Comparison of ENCODE assay signal across 11 cellular contexts in the genomic region with DNA sequence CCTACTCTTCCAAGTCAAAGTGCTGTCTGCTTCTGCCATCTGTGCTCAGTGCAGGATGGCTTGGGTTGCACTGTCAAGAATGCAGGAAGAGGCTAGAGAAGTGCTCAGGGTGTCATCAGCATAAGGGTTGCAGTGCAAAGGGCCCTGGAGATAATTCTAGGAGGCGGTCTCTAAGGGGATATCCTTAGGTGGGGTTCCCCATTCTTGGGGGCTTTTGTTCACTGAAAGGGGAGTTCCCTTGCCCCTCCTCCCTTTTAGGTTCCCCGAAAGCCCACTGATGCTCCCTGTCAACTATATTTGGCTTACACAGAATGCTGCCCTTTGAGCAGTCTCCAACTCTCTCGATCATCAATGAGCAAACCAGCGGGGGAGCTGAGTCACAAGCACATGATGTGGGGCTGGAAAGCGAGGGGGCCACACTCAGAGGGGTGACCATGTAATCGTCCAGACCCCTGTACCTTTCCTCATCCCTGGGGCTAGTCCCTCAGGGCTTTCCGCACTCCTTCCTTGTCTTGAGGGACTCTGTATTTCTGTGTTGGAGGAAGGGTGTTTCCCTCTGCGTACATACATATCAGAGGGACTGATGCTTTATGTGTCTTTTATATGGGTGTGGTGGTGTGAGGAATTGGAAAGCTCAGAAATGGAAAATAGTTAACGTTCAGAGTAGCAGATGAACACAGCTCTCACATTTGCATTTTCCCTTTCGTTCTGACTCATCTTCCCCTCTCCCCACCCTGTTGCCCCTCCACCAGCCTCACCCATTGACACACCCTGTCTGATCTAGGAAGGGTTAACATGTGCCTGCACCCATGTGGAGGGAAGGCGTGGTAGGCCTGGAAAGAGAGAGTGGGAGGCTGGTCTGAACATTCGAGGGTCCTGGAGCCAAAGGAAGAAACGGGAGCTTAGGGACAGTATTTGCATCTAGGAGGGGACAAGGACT. TPM values are rescaled to one million over a fixed set of nuclear protein-coding genes. Genes with fewer than 3 reads are reported as not detected.
DNase-seq lines count a peak whose midpoint lies in the region; ATAC-seq and TF ChIP-seq lines count a peak whose summit lies in the region.
"Had no signal": no experiment of that assay in that cellular context is flagged by ENCODE, and none has a peak within 500 bp of the region (broad histone marks: within the 10 kb centered on the region; RNA-seq: fewer than 3 reads in every experiment).

No MANE protein-coding gene starts in this region.

- H3K9ac ChIP-seq in mesenchymal stem cell (ENCODE audit: low read length), result peak overlapping the region; percentile 81

- H3K27ac ChIP-seq in mesenchymal stem cell (ENCODE audit: low read length, poor library complexity, severe bottlenecking), result no peak overlapping the region

- H3K4ac ChIP-seq in mesenchymal stem cell (ENCODE audit: low read depth in 1 of 2, low read length in 2 of 2), result no peak overlapping the region

- no peak overlapping the region for H2AK5ac ChIP-seq in mesenchymal stem cell (ENCODE audit: low read length, severe bottlenecking)

- no peak overlapping the region for H4K8ac ChIP-seq in mesenchymal stem cell (ENCODE audit: low read length)

- no peak overlapping the region for H4K91ac ChIP-seq in mesenchymal stem cell (ENCODE audit: low read length)

- H3K4me1 ChIP-seq in mesenchymal stem cell (ENCODE audit: control insufficient read depth, insufficient read depth, low read depth, low read length) (peaks cover 5% of the 10 kb centered on the region), BE2C (no peaks in the 10 kb centered on the region; the same call in 1 of the 2 replicates)

- H3K14ac ChIP-seq in mesenchymal stem cell (ENCODE audit: low read length in 2 of 2), result no peak overlapping the region

- no peak overlapping the region for H3K4me2 ChIP-seq in mesenchymal stem cell (ENCODE audit: low read length, poor library complexity, severe bottlenecking)

- DNase-seq in GM10266 (ENCODE audit: extremely low spot score) (peak; percentile 71), mesenchymal stem cell (no peak), BE2C (no peak), NCI-H2029 (lab: John Stamatoyannopoulos, UW) (no peak), SIG-M5 (lab: John Stamatoyannopoulos, UW) (no peak)
- peak; percentile 45 for DNase-seq in activated CD4-positive, CD25-positive, alpha-beta regulatory T cell treated with anti-CD3 and anti-CD28 coated beads, Interleukin-2, amount 50 U/mL, for 16 hours (ENCODE audit: low read depth, low spot score)
- DNase-seq: EL, erythroblast, KBM-7 had no signal

- WGBS in mesenchymal stem cell, result 62% methylated on average over 11 of the region's 13 CpGs

- H2BK15ac ChIP-seq in mesenchymal stem cell (ENCODE audit: low read depth, poor library complexity, severe bottlenecking), result no peak overlapping the region

- H3K36me3 ChIP-seq in mesenchymal stem cell (ENCODE audit: control insufficient read depth in 1 of 2, insufficient read depth in 2 of 2, low read depth in 1 of 2, low read length in 2 of 2) (no peaks in the 10 kb centered on the region), BE2C (no peaks in the 10 kb centered on the region)

- no peak overlapping the region for H2AFZ ChIP-seq in mesenchymal stem cell (ENCODE audit: low read depth, low read length)

- H2BK12ac ChIP-seq in mesenchymal stem cell (ENCODE audit: low read length in 2 of 2), result no peak overlapping the region

- peak overlapping the region in 1 of 2 experiments; percentile 34 for H3K4me3 ChIP-seq in mesenchymal stem cell (ENCODE audit: insufficient read depth in 1 of 2, low read depth in 1 of 2, low read length in 2 of 2)
- H3K4me3 ChIP-seq in BE2C (ENCODE audit: low read depth, low read length), result no peak overlapping the region

- no peak overlapping the region for H2BK120ac ChIP-seq in mesenchymal stem cell (ENCODE audit: low read depth, low read length)

- peak; percentile 22 for ATAC-seq in GM21423 (IDR thresholded peaks at IDR 0.05; ENCODE audit: unreplicated experiment)
- no peak for ATAC-seq in HG02759 (IDR thresholded peaks at IDR 0.05; ENCODE audit: unreplicated experiment)

- TF ChIP-seq CTCF in GM10266 (IDR thresholded peaks at IDR 0.05; ENCODE audit: control insufficient read depth, insufficient read depth, low read depth, missing control alignments) (no peak), BE2C (IDR thresholded peaks at IDR 0.05; ENCODE audit: low read depth, low read length) (no peak)

- no peak overlapping the region for H3K18ac ChIP-seq in mesenchymal stem cell (ENCODE audit: low read depth in 1 of 2, low read length in 2 of 2)

- H3K27me3 ChIP-seq in mesenchymal stem cell (ENCODE audit: control insufficient read depth in 1 of 2, insufficient read depth in 1 of 2, low read length in 2 of 2) (peaks cover 0 to 33% of the 10 kb centered on the region in 2 experiments), BE2C (peaks cover 26% of the 10 kb centered on the region)

- no peak overlapping the region for H2BK5ac ChIP-seq in mesenchymal stem cell (ENCODE audit: low read depth, low read length, poor library complexity, severe bottlenecking)

- H3K79me1 ChIP-seq in mesenchymal stem cell (replicated peaks; ENCODE audit: low read length, poor library complexity, severe bottlenecking), result peaks cover 12% of the 10 kb centered on the region

- H3K23ac ChIP-seq in mesenchymal stem cell (ENCODE audit: low read length in 2 of 2), result peak overlapping the region in 1 of 2 experiments; percentile 77

- no peaks in the 10 kb centered on the region for H3K9me3 ChIP-seq in mesenchymal stem cell (ENCODE audit: control insufficient read depth, low read length)
- no peaks in the 10 kb centered on the region for H3K9me3 ChIP-seq in BE2C

RNA-seq across cellular contexts. Expression of a gene that starts 6.7 kb away (rescaled TPM):
- polyA plus RNA-seq in mesenchymal stem cell (2013, experiment 1 of 2), result not detected
- not detected for polyA plus RNA-seq in mesenchymal stem cell (2013, experiment 2 of 2)
- not detected for polyA plus RNA-seq in BE2C (2012; ENCODE audit: insufficient read depth, insufficient read length, low read depth)

RNA-seq across cellular contexts. Expression of a gene that starts 6.7 kb away (rescaled TPM):
- 12.9 TPM for polyA plus RNA-seq in mesenchymal stem cell (2013, experiment 1 of 2)
- polyA plus RNA-seq in mesenchymal stem cell (2013, experiment 2 of 2), result 12.4 TPM
- polyA plus RNA-seq in BE2C (2012; ENCODE audit: insufficient read depth, insufficient read length, low read depth), result 162 TPM

RNA-seq across cellular contexts. Expression of a gene that starts 31.2 kb away (rescaled TPM):
- 3.2 TPM for polyA plus RNA-seq in mesenchymal stem cell (2013, experiment 1 of 2)
- 2.5 TPM for polyA plus RNA-seq in mesenchymal stem cell (2013, experiment 2 of 2)
- 2.7 TPM for polyA plus RNA-seq in BE2C (2012; ENCODE audit: insufficient read depth, insufficient read length, low read depth)

RNA-seq across cellular contexts. Expression of a gene that starts 34.2 kb away (rescaled TPM):
- polyA plus RNA-seq in mesenchymal stem cell (2013, experiment 1 of 2), result 13.8 TPM
- 12.8 TPM for polyA plus RNA-seq in mesenchymal stem cell (2013, experiment 2 of 2)
- polyA plus RNA-seq in BE2C (2012; ENCODE audit: insufficient read depth, insufficient read length, low read depth), result 72.6 TPM

RNA-seq across cellular contexts. Expression of a gene that starts 34.4 kb away (rescaled TPM):
- polyA plus RNA-seq in mesenchymal stem cell (2013, experiment 1 of 2), result 131 TPM
- 134 TPM for polyA plus RNA-seq in mesenchymal stem cell (2013, experiment 2 of 2)
- polyA plus RNA-seq in BE2C (2012; ENCODE audit: insufficient read depth, insufficient read length, low read depth), result 58.3 TPM

Comparison
In these comparisons a context has a peak if more than half of its experiments do, and no peak if none do; other contexts are left out.
1. DNase-seq: peak in GM10266 (single experiment) and activated CD4-positive, CD25-positive, alpha-beta regulatory T cell treated with anti-CD3 and anti-CD28 coated beads, Interleukin-2, amount 50 U/mL, for 16 hours (single experiment); none in mesenchymal stem cell (single experiment), BE2C (single experiment), NCI-H2029 (single experiment) and SIG-M5 (single experiment).